ENCODE assay signal across 1 cellular context in the genomic region with DNA sequence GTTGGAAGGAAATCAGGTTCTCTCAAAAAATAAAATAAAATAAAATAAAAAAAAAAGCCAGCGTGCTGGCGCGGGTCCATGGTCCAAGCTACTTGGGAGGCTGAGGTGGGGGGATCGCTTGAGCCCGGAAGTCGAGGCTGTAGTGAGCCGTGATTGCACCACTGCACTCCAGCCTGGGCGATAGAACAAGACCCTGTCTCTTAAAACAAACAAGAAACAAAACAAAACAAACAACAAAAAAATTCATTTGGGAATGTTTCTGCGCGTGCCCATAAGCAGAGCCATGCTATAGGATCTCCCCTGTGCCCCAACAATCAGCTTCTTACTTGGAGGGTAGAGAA.
TF ChIP-seq lines count a peak whose summit lies in the region.

No MANE protein-coding gene starts in this region.

TF ChIP-seq in endothelial cell of umbilical vein, 7 proteins besides CTCF, POLR2A, EP300 and RAD21 (continued from another document):
- TF ChIP-seq GATA2 (IDR thresholded peaks at IDR 0.05; ENCODE audit: insufficient read depth, insufficient read length, low read depth, low read length) = no peak
- no peak for TF ChIP-seq MYC (IDR thresholded peaks at IDR 0.05; ENCODE audit: low read depth, low read length)
- TF ChIP-seq FOS (IDR thresholded peaks at IDR 0.05; ENCODE audit: borderline replicate concordance, insufficient read depth, low read length) = no peak
- TF ChIP-seq, protein P1, sequence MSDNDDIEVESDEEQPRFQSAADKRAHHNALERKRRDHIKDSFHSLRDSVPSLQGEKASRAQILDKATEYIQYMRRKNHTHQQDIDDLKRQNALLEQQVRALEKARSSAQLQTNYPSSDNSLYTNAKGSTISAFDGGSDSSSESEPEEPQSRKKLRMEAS (IDR thresholded peaks at IDR 0.05; ENCODE audit: insufficient read depth, insufficient read length) = no peak
TF ChIP-seq in endothelial cell of umbilical vein: peak in this region for 0.
